In the genomic region with DNA sequence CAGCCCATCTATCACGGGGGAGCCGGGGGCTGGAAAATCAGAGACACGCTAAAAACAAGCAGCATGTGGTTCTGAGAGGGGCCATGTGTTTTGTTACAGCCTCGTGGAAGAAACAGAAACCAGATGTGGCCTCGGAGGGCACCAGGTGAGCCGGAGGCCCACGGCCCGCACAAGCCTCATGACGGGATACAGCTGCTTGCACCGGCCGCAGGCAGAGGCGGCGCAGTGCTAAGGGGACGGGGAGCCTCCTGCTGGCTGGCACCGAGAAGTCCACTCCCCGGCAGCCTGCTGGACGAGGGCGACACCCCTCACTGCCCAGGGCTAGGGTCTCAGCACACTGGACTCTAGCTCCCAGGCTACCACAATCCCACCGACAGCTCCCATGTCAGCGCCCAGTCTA, we compare ENCODE assay signal across 1 cellular context.
TF ChIP-seq lines count a peak whose summit lies in the region.

No MANE protein-coding gene starts in this region.

TF ChIP-seq in GM23338, 12 proteins besides CTCF, POLR2A, EP300 and RAD21 (continued from another document):
- TF ChIP-seq, protein P1, sequence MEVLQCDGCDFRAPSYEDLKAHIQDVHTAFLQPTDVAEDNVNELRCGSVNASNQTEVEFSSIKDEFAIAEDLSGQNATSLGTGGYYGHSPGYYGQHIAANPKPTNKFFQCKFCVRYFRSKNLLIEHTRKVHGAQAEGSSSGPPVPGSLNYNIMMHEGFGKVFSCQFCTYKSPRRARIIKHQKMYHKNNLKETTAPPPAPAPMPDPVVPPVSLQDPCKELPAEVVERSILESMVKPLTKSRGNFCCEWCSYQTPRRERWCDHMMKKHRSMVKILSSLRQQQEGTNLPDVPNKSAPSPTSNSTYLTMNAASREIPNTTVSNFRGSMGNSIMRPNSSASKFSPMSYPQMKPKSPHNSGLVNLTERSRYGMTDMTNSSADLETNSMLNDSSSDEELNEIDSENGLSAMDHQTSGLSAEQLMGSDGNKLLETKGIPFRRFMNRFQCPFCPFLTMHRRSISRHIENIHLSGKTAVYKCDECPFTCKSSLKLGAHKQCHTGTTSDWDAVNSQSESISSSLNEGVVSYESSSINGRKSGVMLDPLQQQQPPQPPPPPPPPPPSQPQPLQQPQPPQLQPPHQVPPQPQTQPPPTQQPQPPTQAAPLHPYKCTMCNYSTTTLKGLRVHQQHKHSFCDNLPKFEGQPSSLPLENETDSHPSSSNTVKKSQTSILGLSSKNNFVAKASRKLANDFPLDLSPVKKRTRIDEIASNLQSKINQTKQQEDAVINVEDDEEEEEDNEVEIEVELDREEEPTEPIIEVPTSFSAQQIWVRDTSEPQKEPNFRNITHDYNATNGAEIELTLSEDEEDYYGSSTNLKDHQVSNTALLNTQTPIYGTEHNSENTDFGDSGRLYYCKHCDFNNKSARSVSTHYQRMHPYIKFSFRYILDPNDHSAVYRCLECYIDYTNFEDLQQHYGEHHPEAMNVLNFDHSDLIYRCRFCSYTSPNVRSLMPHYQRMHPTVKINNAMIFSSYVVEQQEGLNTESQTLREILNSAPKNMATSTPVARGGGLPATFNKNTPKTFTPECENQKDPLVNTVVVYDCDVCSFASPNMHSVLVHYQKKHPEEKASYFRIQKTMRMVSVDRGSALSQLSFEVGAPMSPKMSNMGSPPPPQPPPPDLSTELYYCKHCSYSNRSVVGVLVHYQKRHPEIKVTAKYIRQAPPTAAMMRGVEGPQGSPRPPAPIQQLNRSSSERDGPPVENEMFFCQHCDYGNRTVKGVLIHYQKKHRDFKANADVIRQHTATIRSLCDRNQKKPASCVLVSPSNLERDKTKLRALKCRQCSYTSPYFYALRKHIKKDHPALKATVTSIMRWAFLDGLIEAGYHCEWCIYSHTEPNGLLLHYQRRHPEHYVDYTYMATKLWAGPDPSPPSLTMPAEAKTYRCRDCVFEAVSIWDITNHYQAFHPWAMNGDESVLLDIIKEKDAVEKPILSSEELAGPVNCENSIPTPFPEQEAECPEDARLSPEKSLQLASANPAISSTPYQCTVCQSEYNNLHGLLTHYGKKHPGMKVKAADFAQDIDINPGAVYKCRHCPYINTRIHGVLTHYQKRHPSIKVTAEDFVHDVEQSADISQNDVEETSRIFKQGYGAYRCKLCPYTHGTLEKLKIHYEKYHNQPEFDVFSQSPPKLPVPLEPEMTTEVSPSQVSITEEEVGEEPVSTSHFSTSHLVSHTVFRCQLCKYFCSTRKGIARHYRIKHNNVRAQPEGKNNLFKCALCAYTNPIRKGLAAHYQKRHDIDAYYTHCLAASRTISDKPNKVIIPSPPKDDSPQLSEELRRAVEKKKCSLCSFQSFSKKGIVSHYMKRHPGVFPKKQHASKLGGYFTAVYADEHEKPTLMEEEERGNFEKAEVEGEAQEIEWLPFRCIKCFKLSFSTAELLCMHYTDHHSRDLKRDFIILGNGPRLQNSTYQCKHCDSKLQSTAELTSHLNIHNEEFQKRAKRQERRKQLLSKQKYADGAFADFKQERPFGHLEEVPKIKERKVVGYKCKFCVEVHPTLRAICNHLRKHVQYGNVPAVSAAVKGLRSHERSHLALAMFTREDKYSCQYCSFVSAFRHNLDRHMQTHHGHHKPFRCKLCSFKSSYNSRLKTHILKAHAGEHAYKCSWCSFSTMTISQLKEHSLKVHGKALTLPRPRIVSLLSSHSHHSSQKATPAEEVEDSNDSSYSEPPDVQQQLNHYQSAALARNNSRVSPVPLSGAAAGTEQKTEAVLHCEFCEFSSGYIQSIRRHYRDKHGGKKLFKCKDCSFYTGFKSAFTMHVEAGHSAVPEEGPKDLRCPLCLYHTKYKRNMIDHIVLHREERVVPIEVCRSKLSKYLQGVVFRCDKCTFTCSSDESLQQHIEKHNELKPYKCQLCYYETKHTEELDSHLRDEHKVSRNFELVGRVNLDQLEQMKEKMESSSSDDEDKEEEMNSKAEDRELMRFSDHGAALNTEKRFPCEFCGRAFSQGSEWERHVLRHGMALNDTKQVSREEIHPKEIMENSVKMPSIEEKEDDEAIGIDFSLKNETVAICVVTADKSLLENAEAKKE (CRISPR knock-in tag; IDR thresholded peaks at IDR 0.05): no peak
- TF ChIP-seq NANOG (IDR thresholded peaks at IDR 0.05; ENCODE audit: borderline replicate concordance) (no peak), POLR2AphosphoS5 (IDR thresholded peaks at IDR 0.05; ENCODE audit: low read depth) (no peak), EZH2 (IDR thresholded peaks at IDR 0.05; ENCODE audit: low read depth, unreplicated experiment) (no peak), ZNF114 (CRISPR knock-in tag; IDR thresholded peaks at IDR 0.05) (no peak), EZH2phosphoT487 (IDR thresholded peaks at IDR 0.05; ENCODE audit: unreplicated experiment) (no peak), STAT1 (IDR thresholded peaks at IDR 0.05; ENCODE audit: unreplicated experiment) (no peak), ZNF331 (CRISPR knock-in tag; IDR thresholded peaks at IDR 0.05; ENCODE audit: low read depth) (no peak)
- TF ChIP-seq, protein P2, sequence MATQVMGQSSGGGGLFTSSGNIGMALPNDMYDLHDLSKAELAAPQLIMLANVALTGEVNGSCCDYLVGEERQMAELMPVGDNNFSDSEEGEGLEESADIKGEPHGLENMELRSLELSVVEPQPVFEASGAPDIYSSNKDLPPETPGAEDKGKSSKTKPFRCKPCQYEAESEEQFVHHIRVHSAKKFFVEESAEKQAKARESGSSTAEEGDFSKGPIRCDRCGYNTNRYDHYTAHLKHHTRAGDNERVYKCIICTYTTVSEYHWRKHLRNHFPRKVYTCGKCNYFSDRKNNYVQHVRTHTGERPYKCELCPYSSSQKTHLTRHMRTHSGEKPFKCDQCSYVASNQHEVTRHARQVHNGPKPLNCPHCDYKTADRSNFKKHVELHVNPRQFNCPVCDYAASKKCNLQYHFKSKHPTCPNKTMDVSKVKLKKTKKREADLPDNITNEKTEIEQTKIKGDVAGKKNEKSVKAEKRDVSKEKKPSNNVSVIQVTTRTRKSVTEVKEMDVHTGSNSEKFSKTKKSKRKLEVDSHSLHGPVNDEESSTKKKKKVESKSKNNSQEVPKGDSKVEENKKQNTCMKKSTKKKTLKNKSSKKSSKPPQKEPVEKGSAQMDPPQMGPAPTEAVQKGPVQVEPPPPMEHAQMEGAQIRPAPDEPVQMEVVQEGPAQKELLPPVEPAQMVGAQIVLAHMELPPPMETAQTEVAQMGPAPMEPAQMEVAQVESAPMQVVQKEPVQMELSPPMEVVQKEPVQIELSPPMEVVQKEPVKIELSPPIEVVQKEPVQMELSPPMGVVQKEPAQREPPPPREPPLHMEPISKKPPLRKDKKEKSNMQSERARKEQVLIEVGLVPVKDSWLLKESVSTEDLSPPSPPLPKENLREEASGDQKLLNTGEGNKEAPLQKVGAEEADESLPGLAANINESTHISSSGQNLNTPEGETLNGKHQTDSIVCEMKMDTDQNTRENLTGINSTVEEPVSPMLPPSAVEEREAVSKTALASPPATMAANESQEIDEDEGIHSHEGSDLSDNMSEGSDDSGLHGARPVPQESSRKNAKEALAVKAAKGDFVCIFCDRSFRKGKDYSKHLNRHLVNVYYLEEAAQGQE (IDR thresholded peaks at IDR 0.05; ENCODE audit: unreplicated experiment): no peak
- TF ChIP-seq, protein P3, sequence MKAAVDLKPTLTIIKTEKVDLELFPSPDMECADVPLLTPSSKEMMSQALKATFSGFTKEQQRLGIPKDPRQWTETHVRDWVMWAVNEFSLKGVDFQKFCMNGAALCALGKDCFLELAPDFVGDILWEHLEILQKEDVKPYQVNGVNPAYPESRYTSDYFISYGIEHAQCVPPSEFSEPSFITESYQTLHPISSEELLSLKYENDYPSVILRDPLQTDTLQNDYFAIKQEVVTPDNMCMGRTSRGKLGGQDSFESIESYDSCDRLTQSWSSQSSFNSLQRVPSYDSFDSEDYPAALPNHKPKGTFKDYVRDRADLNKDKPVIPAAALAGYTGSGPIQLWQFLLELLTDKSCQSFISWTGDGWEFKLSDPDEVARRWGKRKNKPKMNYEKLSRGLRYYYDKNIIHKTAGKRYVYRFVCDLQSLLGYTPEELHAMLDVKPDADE (IDR thresholded peaks at IDR 0.05): no peak
